ENCODE assay signal across 10 cellular contexts in the genomic region with DNA sequence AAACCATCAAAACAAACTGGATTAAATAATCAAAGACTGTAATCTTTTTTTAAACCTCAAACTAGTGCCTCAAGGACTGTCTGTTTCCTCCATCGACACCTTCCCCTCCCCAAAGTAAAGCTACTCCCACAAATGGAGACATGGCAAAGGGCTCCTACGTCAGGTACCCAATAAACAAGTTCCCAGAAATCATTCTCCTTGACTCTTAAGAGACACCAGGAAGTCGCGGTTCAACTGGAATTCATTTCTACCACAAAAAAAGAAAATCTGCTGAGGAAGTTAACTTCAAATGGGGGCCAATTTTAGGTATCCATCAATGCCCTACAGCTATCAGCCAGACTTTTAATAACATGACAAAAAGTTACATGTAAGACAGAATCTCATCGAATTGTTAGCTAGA. TPM values are rescaled to one million over a fixed set of nuclear protein-coding genes. Genes with fewer than 3 reads are reported as not detected.
DNase-seq lines count a peak whose midpoint lies in the region; ATAC-seq, FAIRE-seq and TF ChIP-seq lines count a peak whose summit lies in the region.
"Had no signal": no experiment of that assay in that cellular context is flagged by ENCODE, and none has a peak within 500 bp of the region (broad histone marks: within the 10 kb centered on the region; RNA-seq: fewer than 3 reads in every experiment).

No MANE protein-coding gene starts in this region.

- CTCF ChIA-PET in mammary epithelial cell (lab: Charles Lee; ENCODE audit: low non-redundant PET) = no interaction called here

- ATAC-seq in activated CD4-positive, CD25-positive, alpha-beta regulatory T cell treated with anti-CD3 and anti-CD28 coated beads, Interleukin-2, amount 50 U/mL, for 24 hours = no peak
- no peak for ATAC-seq in aorta (ENCODE audit: low FRiP score)

- H3K27ac Mint-ChIP-seq in nephron = peak overlapping the region in 2 of 3 experiments; percentile 88 to 98

- H3K27me3 ChIP-seq in GM06990 (replicated peaks; ENCODE audit: control insufficient read depth, insufficient read depth, low read length) (no peaks in the 10 kb centered on the region), NT2/D1 (ENCODE audit: insufficient read depth, insufficient read length) (peaks cover 7% of the 10 kb centered on the region), mammary epithelial cell (ENCODE audit: insufficient read depth, low read length) (no peaks in the 10 kb centered on the region), aorta (ENCODE audit: control insufficient read depth in 1 of 2, insufficient read depth in 2 of 2, low read length in 1 of 2) (no peaks in the 10 kb centered on the region)

- H2AFZ ChIP-seq in mammary epithelial cell (ENCODE audit: low read depth, low read length) = no peak overlapping the region

- DNase-seq in GM06990 (ENCODE audit: extremely low read depth, insufficient read length) (no peak), NT2/D1 (ENCODE audit: low read depth, low spot score) (no peak), mammary epithelial cell (no peak), urothelium cell line (ENCODE audit: low spot score) (no peak), aorta (no peak), NCI-H146 (lab: John Stamatoyannopoulos, UW) (no peak)
- DNase-seq: NCI-H1694, T1000 had no signal

- dilution Hi-C loops in mammary epithelial cell (cut with HindIII; ENCODE audit: low sequenced_read_pairs) = no loop called here

- H3K36me3 Mint-ChIP-seq in nephron (ENCODE audit: low read depth) = peaks cover 58% of the 10 kb centered on the region

- no TSS peak for BruUV-seq in mammary epithelial cell (replicated peaks; lab: Mats Ljungman, UMichigan)

- H3K9me3 ChIP-seq in NT2/D1 (ENCODE audit: insufficient read depth, low read length) = no peaks in the 10 kb centered on the region
- no peaks in the 10 kb centered on the region for H3K9me3 ChIP-seq in mammary epithelial cell (replicated peaks; ENCODE audit: insufficient read depth, low read length)
- no peaks in the 10 kb centered on the region for H3K9me3 ChIP-seq in aorta (ENCODE audit: control insufficient read depth, low read length)

- FAIRE-seq in urothelium cell line (lab: Jason Lieb, UNC) = no peak

- intact Hi-C loops in mammary epithelial cell (cut with micrococcal nuclease) (loop anchor here (10.0 kb wide), 1 partner anchor 90 kb away; a partner anchor contains a TSS), aorta (cut with DNase I) (no loop called here)

- 38% methylated on average over 5 of the region's 5 CpGs for WGBS in mammary epithelial cell (ENCODE audit: low coverage, missing lambda C conversion rate)
- WGBS in aorta, 2 donors = 76 to 90% methylated on average over 5 of the region's 5 CpGs

- H3K36me3 ChIP-seq in GM06990 (ENCODE audit: control insufficient read depth, insufficient read depth, low read length) (peaks cover 38% of the 10 kb centered on the region), NT2/D1 (ENCODE audit: insufficient read depth, insufficient read length, low read length) (peaks cover 67% of the 10 kb centered on the region), mammary epithelial cell (ENCODE audit: insufficient read depth, low read length) (peaks cover 48% of the 10 kb centered on the region), aorta (ENCODE audit: control insufficient read depth in 1 of 2, insufficient read depth in 2 of 2, low read length in 1 of 2) (peaks cover 4 to 7% of the 10 kb centered on the region in 2 donors)

- in situ Hi-C loops in mammary epithelial cell (cut with MboI; ENCODE audit: low sequenced_read_pairs in 2 of 2) = no loop called here

- peak overlapping the region; percentile 93 for H3K4me2 ChIP-seq in mammary epithelial cell (ENCODE audit: insufficient read depth, low read depth, low read length)

- H3K27ac ChIP-seq in mammary epithelial cell (ENCODE audit: insufficient read depth, low read depth, low read length) (peak overlapping the region; percentile 7), aorta (ENCODE audit: low read depth in 1 of 2, low read length in 2 of 2) (no peak overlapping the region)

- no peaks in the 10 kb centered on the region for H3K9me3 Mint-ChIP-seq in nephron

- peaks cover 48% of the 10 kb centered on the region for H3K4me1 Mint-ChIP-seq in nephron

- TF ChIP-seq CTCF in GM06990 (IDR thresholded peaks at IDR 0.05; ENCODE audit: insufficient read depth, low read length, poor library complexity, severe bottlenecking) (no peak), mammary epithelial cell (conservative IDR thresholded peaks at IDR 0.05 in 1 of 2, IDR thresholded peaks at IDR 0.05 in 1 of 2; ENCODE audit: extremely low read depth in 1 of 2, insufficient read depth in 1 of 2, low read depth in 1 of 2, low read length in 2 of 2) (no peak), nephron (IDR thresholded peaks at IDR 0.05; ENCODE audit: unreplicated experiment in 3 of 3) (no peak)

- H3K79me2 ChIP-seq in mammary epithelial cell (ENCODE audit: insufficient read depth, low read length) = peaks cover 70% of the 10 kb centered on the region

- H3K27me3 Mint-ChIP-seq in nephron (ENCODE audit: low read depth) = no peaks in the 10 kb centered on the region

- H3K4me3 ChIP-seq in GM06990 (replicated peaks; ENCODE audit: low read depth, low read length) (peak overlapping the region; percentile 95), NT2/D1 (ENCODE audit: insufficient read length, low read depth) (peak overlapping the region; percentile 24), mammary epithelial cell (replicated peaks in 1 of 3; ENCODE audit: insufficient read depth in 1 of 3, low read depth in 2 of 3, low read length in 3 of 3) (peak overlapping the region in 2 of 3 experiments; percentile 93 to 97), aorta (ENCODE audit: low read length in 2 of 2) (no peak overlapping the region)

- H3K9ac ChIP-seq in NT2/D1 (ENCODE audit: insufficient read length, low read depth) (peak overlapping the region; percentile 27), mammary epithelial cell (ENCODE audit: insufficient read depth, low read length) (peak overlapping the region; percentile 33)

- peaks cover 2% of the 10 kb centered on the region for H3K4me1 ChIP-seq in NT2/D1 (ENCODE audit: insufficient read depth, insufficient read length)
- peaks cover 64% of the 10 kb centered on the region for H3K4me1 ChIP-seq in mammary epithelial cell (ENCODE audit: insufficient read depth, low read length)
- no peaks in the 10 kb centered on the region for H3K4me1 ChIP-seq in aorta (ENCODE audit: control insufficient read depth in 1 of 2, insufficient read depth in 2 of 2, low read length in 2 of 2)

- H3K4me3 Mint-ChIP-seq in nephron = peak overlapping the region; percentile 95 to 98 (median 96)

- H4K20me1 ChIP-seq in mammary epithelial cell (ENCODE audit: insufficient read depth, low read length) = peaks cover 13% of the 10 kb centered on the region

RNA-seq across cellular contexts. Expression of a gene that starts 2.5 kb away (rescaled TPM):
- total RNA-seq in mammary epithelial cell (1,000 to 10,000 TPM in 1 of 2 donors, 100 to 1,000 TPM in 1; 857 to 1,015 TPM), aorta (100 to 1,000 TPM; 732 to 930 TPM)
- polyA plus RNA-seq in mammary epithelial cell (2,382 TPM), aorta (1,000 to 10,000 TPM; 1,448 to 1,899 TPM)
- polyA minus RNA-seq in mammary epithelial cell = 1,181 TPM

RNA-seq across cellular contexts. Expression of a gene that starts 31.2 kb away (rescaled TPM):
- total RNA-seq in mammary epithelial cell = 1 to 10 TPM in 1 of 2 donors, not detected in 1; 1.3 TPM
- polyA plus RNA-seq in mammary epithelial cell = 0.23 TPM
- polyA minus RNA-seq in mammary epithelial cell = not detected
- total RNA-seq in aorta = not detected
- polyA plus RNA-seq in aorta = under 1 TPM in 1 of 2 donors, not detected in 1; 0.46 TPM

RNA-seq across cellular contexts. Expression of a gene that starts 35.7 kb away (rescaled TPM):
- total RNA-seq in mammary epithelial cell = 1 to 10 TPM in 1 of 2 donors, under 1 TPM in 1; 0.17 to 7.0 TPM
- 5.1 TPM for polyA plus RNA-seq in mammary epithelial cell
- polyA minus RNA-seq in mammary epithelial cell = 2.8 TPM
- under 1 TPM; 0.13 to 0.15 TPM for total RNA-seq in aorta
- not detected for polyA plus RNA-seq in aorta

Comparison
In these comparisons a context has a peak if more than half of its experiments do, and no peak if none do; other contexts are left out.
1. H3K4me3 ChIP-seq: peak in GM06990 (single experiment), NT2/D1 (single experiment) and mammary epithelial cell (2 of 3); none in aorta (0 of 2).